15 cellular contexts compared by ENCODE assay signal in genomic region chr19:6718111-6718740, GRCh38. TPM values are rescaled to one million over a fixed set of nuclear protein-coding genes. Genes with fewer than 3 reads are reported as not detected.
DNase-seq lines count a peak whose midpoint lies in the region; ATAC-seq, FAIRE-seq and TF ChIP-seq lines count a peak whose summit lies in the region.
"Had no signal": no experiment of that assay in that cellular context is flagged by ENCODE, and none has a peak within 500 bp of the region (broad histone marks: within the 10 kb centered on the region; RNA-seq: fewer than 3 reads in every experiment).

No MANE protein-coding gene starts in this region.

- no peak overlapping the region for H2BK20ac ChIP-seq in H1 (ENCODE audit: low read length)

- H3K23me2 ChIP-seq in H1 (ENCODE audit: low read depth, low read length) = peaks cover 10% of the 10 kb centered on the region

- no peak for TF ChIP-seq CTCF in H1 (IDR thresholded peaks at IDR 0.05; ENCODE audit: control extremely low read depth in 1 of 3, insufficient read depth in 1 of 3, low read depth in 1 of 3, low read length in 3 of 3)
- TF ChIP-seq CTCF in neural progenitor cell (IDR thresholded peaks at IDR 0.05) = no peak

- H3K4ac ChIP-seq in H1 (replicated peaks; ENCODE audit: insufficient read length, low read depth, low read length) = no peak overlapping the region

- H3K79me1 ChIP-seq in H1 (ENCODE audit: low read depth, low read length) = no peaks in the 10 kb centered on the region

- no peak for TF ChIP-seq POLR2A in H1 (IDR thresholded peaks at IDR 0.05; ENCODE audit: control extremely low read depth in 1 of 2, low read depth in 2 of 2, low read length in 2 of 2)

- peaks cover 0 to 11% (median 6%) of the 10 kb centered on the region in 4 experiments; a peak in 4 of 7 replicates for H3K4me1 ChIP-seq in H1 (replicated peaks in 1 of 4; ENCODE audit: control insufficient read depth in 3 of 4, insufficient read depth in 4 of 4, low read length in 3 of 4)
- no peaks in the 10 kb centered on the region for H3K4me1 ChIP-seq in neural progenitor cell

- no peak for DNase-seq in activated naive CD4-positive, alpha-beta T cell treated with anti-CD3 and anti-CD28 coated beads, Interleukin-2, amount 10 ng/mL, durations not matched to agents 7 days and 5 days
- DNase-seq in activated naive CD4-positive, alpha-beta T cell treated with Interleukin-2 at 50 U/mL for 16 hours = no peak
- DNase-seq in H1 (ENCODE audit: low read depth in 1 of 2, low spot score in 2 of 2) (no peak), neural progenitor cell (ENCODE audit: low spot score) (no peak)
- DNase-seq in activated CD4-positive, alpha-beta T cell treated with anti-CD3 and anti-CD28 coated beads, Interleukin-2, amount 50 U/mL, for 1 hour = no peak
- DNase-seq: NCI-H1048, SHP77 treated with DMSO at 0.1 percent for 48 hours had no signal

- H4K91ac ChIP-seq in H1 (replicated peaks; ENCODE audit: insufficient read length, low read length) = no peak overlapping the region

- WGBS in H1 (ENCODE audit: extremely low coverage in 1 of 2, insufficient coverage in 1 of 2, insufficient read length in 1 of 2, insufficient replicate concordance in 2 of 2, low coverage in 1 of 2, low lambda C conversion rate in 2 of 2, missing lambda C conversion rate in 1 of 2), 2 experiments = 76% methylated on average over 14 of the region's 23 CpGs; no CpG with 5 or more reads in 1 of the 2 experiments

- peak overlapping the region; percentile 68; the same call in 1 of the 2 replicates for H2BK12ac ChIP-seq in H1 (ENCODE audit: low read depth, low read length)

- H2AK5ac ChIP-seq in H1 (ENCODE audit: low read depth, low read length) = peak overlapping the region; percentile 100; the same call in 1 of the 2 replicates

- H3K27ac Mint-ChIP-seq in activated naive CD4-positive, alpha-beta T cell treated with anti-CD3 and anti-CD28 coated beads, Interleukin-2, amount 10 ng/mL, durations not matched to agents 7 days and 5 days = no peak overlapping the region
- H3K27ac Mint-ChIP-seq in neural progenitor cell = no peak overlapping the region
- H3K27ac Mint-ChIP-seq: activated T-helper 17 cell treated with anti-CD3 and anti-CD28 coated beads, Interleukin-2, amount 50 U/mL, for 72 hours had no signal

- CTCF ChIA-PET in activated naive CD4-positive, alpha-beta T cell treated with anti-CD3 and anti-CD28 coated beads, Interleukin-2, amount 10 ng/mL, durations not matched to agents 7 days and 5 days (lab: Charles Lee) = no interaction called here
- CTCF ChIA-PET in H1 (lab: Charles Lee; ENCODE audit: partially characterized antibody) = interaction anchor here (1.0 kb wide), 2 partner anchors 20 to 50 kb away, joined by 3 read pairs; partner anchors contain the start of gene GPR108

- H3K4me2 ChIP-seq in H1 (ENCODE audit: insufficient read depth in 1 of 2, low read depth in 2 of 2, low read length in 2 of 2) (peak overlapping the region; percentile 22 to 83; a peak in 2 of 4 replicates), neural progenitor cell (no peak overlapping the region)
- H3K4me2 ChIP-seq: A549, KMS-11 had no signal

- peaks cover 0 to 6% of the 10 kb centered on the region in 2 experiments for H4K20me1 ChIP-seq in H1 (replicated peaks in 1 of 2; ENCODE audit: control insufficient read depth in 1 of 2, insufficient read depth in 2 of 2, low read length in 2 of 2)
- H4K20me1 ChIP-seq in neural progenitor cell (ENCODE audit: low read depth) = no peaks in the 10 kb centered on the region

- no peak for TF ChIP-seq RAD21 in H1 (IDR thresholded peaks at IDR 0.05 in 1 of 2, conservative IDR thresholded peaks at IDR 0.05 in 1 of 2; ENCODE audit: low read depth in 2 of 2, low read length in 2 of 2)

- H3K27ac ChIP-seq in H1 (ENCODE audit: low read depth, low read length) (no peak overlapping the region), neural progenitor cell (no peak overlapping the region)
- H3K27ac ChIP-seq: KMS-11 had no signal

- TF ChIP-seq EP300 in H1 (IDR thresholded peaks at IDR 0.05; ENCODE audit: borderline replicate concordance in 1 of 2, low read depth in 2 of 2, low read length in 2 of 2) = no peak

- peak overlapping the region; percentile 73 for H2BK5ac ChIP-seq in H1 (ENCODE audit: low read depth, low read length)

- no peak overlapping the region for H3K23ac ChIP-seq in H1 (ENCODE audit: insufficient read length)

- H3K9ac ChIP-seq in H1 (replicated peaks in 1 of 4; ENCODE audit: extremely low read depth in 1 of 4, low read depth in 3 of 4, low read length in 3 of 4) (no peak overlapping the region), neural progenitor cell (no peak overlapping the region)
- H3K9ac ChIP-seq: KMS-11 had no signal

- H3K4me3 ChIP-seq in H1 (ENCODE audit: extremely low read depth in 1 of 4, insufficient read depth in 2 of 4, low read depth in 3 of 4, low read length in 4 of 4) (peak overlapping the region in 2 of 4 experiments; percentile 11 to 32; a peak in 2 of 8 replicates), neural progenitor cell (no peak overlapping the region)
- H3K4me3 ChIP-seq: A549, HAP-1 had no signal

- H3K36me3 ChIP-seq in H1 (ENCODE audit: control insufficient read depth in 2 of 4, insufficient read depth in 4 of 4, low read length in 3 of 4) (no peaks in the 10 kb centered on the region; a peak in 1 of 8 replicates), neural progenitor cell (no peaks in the 10 kb centered on the region)
- H3K36me3 ChIP-seq: HAP-1 had no signal

- no peaks in the 10 kb centered on the region for H3K36me3 Mint-ChIP-seq in activated naive CD4-positive, alpha-beta T cell treated with anti-CD3 and anti-CD28 coated beads, Interleukin-2, amount 10 ng/mL, durations not matched to agents 7 days and 5 days
- H3K36me3 Mint-ChIP-seq in neural progenitor cell = no peaks in the 10 kb centered on the region

- POLR2A ChIA-PET in H1 (lab: Charles Lee; ENCODE audit: partially characterized antibody) = interaction anchor here (0.6 to 1.1 kb wide), 7 partner anchors 11 to 202 kb away, joined by 3 to 4 read pairs (median 3); no protein-coding TSS in a partner anchor

- no peak for ATAC-seq in GM21717 (IDR thresholded peaks at IDR 0.05; ENCODE audit: unreplicated experiment)

- H3K4me3 Mint-ChIP-seq in activated naive CD4-positive, alpha-beta T cell treated with anti-CD3 and anti-CD28 coated beads, Interleukin-2, amount 10 ng/mL, durations not matched to agents 7 days and 5 days = peak overlapping the region; percentile 6
- H3K4me3 Mint-ChIP-seq in neural progenitor cell = peak overlapping the region; percentile 52
- H3K4me3 Mint-ChIP-seq: activated T-helper 17 cell treated with anti-CD3 and anti-CD28 coated beads, Interleukin-2, amount 50 U/mL, for 72 hours had no signal

- H2AFZ ChIP-seq in H1 (ENCODE audit: low read length) (no peak overlapping the region; the same call in 1 of the 2 replicates), neural progenitor cell (replicated peaks) (no peak overlapping the region)

- H3K56ac ChIP-seq in H1 (replicated peaks; ENCODE audit: insufficient read length, low read depth, low read length) = no peak overlapping the region

- H4K5ac ChIP-seq in H1 (ENCODE audit: insufficient read length, low read depth, low read length) = no peak overlapping the region

- 0 out of 2 replicates have a peak overlapping the region, but pooled peaks have one; percentile 10 for H3K18ac ChIP-seq in H1 (ENCODE audit: extremely low read depth, low read length)

- peaks cover 20% of the 10 kb centered on the region for H3K4me1 Mint-ChIP-seq in activated naive CD4-positive, alpha-beta T cell treated with anti-CD3 and anti-CD28 coated beads, Interleukin-2, amount 10 ng/mL, durations not matched to agents 7 days and 5 days
- peaks cover 7% of the 10 kb centered on the region for H3K4me1 Mint-ChIP-seq in neural progenitor cell

- no peak for FAIRE-seq in H1 (lab: Jason Lieb, UNC)
- FAIRE-seq: A549 had no signal

- H3K27me3 ChIP-seq in H1 (replicated peaks in 1 of 4; ENCODE audit: control insufficient read depth in 3 of 4, extremely low read depth in 1 of 4, insufficient read depth in 3 of 4, low read length in 3 of 4) = no peaks in the 10 kb centered on the region; a peak in 1 of 7 replicates
- H3K27me3 ChIP-seq in neural progenitor cell = no peaks in the 10 kb centered on the region

- no peak overlapping the region; the same call in 1 of the 2 replicates for H4K8ac ChIP-seq in H1 (ENCODE audit: extremely low read depth, insufficient read depth, low read length)

- peaks cover 6% of the 10 kb centered on the region for H3K9me3 Mint-ChIP-seq in activated naive CD4-positive, alpha-beta T cell treated with anti-CD3 and anti-CD28 coated beads, Interleukin-2, amount 10 ng/mL, durations not matched to agents 7 days and 5 days
- H3K9me3 Mint-ChIP-seq in neural progenitor cell = peaks cover 5% of the 10 kb centered on the region

- peaks cover 4% of the 10 kb centered on the region for H3F3A ChIP-seq in neural progenitor cell (ENCODE audit: low read depth)

- peaks cover 48% of the 10 kb centered on the region for H3K27me3 Mint-ChIP-seq in activated naive CD4-positive, alpha-beta T cell treated with anti-CD3 and anti-CD28 coated beads, Interleukin-2, amount 10 ng/mL, durations not matched to agents 7 days and 5 days
- H3K27me3 Mint-ChIP-seq in neural progenitor cell (ENCODE audit: insufficient read depth, low read depth) = peaks cover 21% of the 10 kb centered on the region
- H3K27me3 Mint-ChIP-seq: stimulated activated naive CD8-positive, alpha-beta T cell treated with anti-CD3 and anti-CD28 coated beads, Interleukin-15, Interleukin-2, amounts not matched to agents 100 ng/mL and 50 ng/mL, for 24 hours had no signal

- H3K79me2 ChIP-seq in H1 (ENCODE audit: control insufficient read depth in 1 of 2, insufficient read depth in 2 of 2, low read length in 2 of 2) = no peaks in the 10 kb centered on the region; a peak in 1 of 4 replicates
- no peaks in the 10 kb centered on the region for H3K79me2 ChIP-seq in neural progenitor cell (ENCODE audit: low read depth)

- H2BK120ac ChIP-seq in H1 (replicated peaks; ENCODE audit: low read depth, low read length) = no peak overlapping the region

- no peaks in the 10 kb centered on the region for H3K9me3 ChIP-seq in H1 (ENCODE audit: insufficient read depth in 2 of 2, low read depth in 1 of 2, low read length in 1 of 2)
- H3K9me3 ChIP-seq in neural progenitor cell (ENCODE audit: low read depth) = no peaks in the 10 kb centered on the region
- H3K9me3 ChIP-seq: A549, HAP-1 had no signal

- peak overlapping the region; percentile 95; the same call in 1 of the 2 replicates for H2BK15ac ChIP-seq in H1 (ENCODE audit: low read length)

- no peak overlapping the region for H3K14ac ChIP-seq in H1 (ENCODE audit: insufficient read length)

RNA-seq across cellular contexts. Expression of gene C3, which starts 2.2 kb away (rescaled TPM):
- 4.2 and 6.4 TPM in 2 replicates for total RNA-seq in H1 (2021; fragmentation: NEBNext Ultra II Directional; extraction: Animal tissue kit (Norgen Biotek cat#: 25700))
- 12.8 and 16.6 TPM in 2 replicates for polyA plus RNA-seq in H1 (2011; rRNA removed)
- polyA plus RNA-seq in H1 (2011; cell fraction: cytosol; rRNA removed) = 16.0 TPM
- 34.2 TPM for polyA plus RNA-seq in H1 (2011; cell fraction: nucleus; rRNA removed)
- 11.3 to 16.8 TPM (median 13.0 TPM) in 4 replicates for polyA plus RNA-seq in H1 (2012, experiment 1 of 2)
- 13.6 TPM for polyA plus RNA-seq in H1 (2012, experiment 2 of 2)
- polyA plus RNA-seq in H1 (2013, experiment 1 of 2) = 22.5 TPM
- 24.4 TPM for polyA plus RNA-seq in H1 (2013, experiment 2 of 2)
- 16.2 and 28.8 TPM in 2 replicates for polyA minus RNA-seq in H1 (2011; rRNA and poly(A)+ RNA removed)
- 31.9 TPM for polyA minus RNA-seq in H1 (2011; cell fraction: cytosol; rRNA and poly(A)+ RNA removed)
- 33.2 TPM for polyA minus RNA-seq in H1 (2011; cell fraction: nucleus; rRNA and poly(A)+ RNA removed)
- total RNA-seq in neural progenitor cell (ENCODE audit: low replicate concordance) = 0.25 and 1.5 TPM in 2 replicates
- polyA plus RNA-seq: neural cell had no signal

RNA-seq across cellular contexts. Expression of gene GPR108, which starts 19.2 kb away (rescaled TPM):
- 34.9 and 35.3 TPM in 2 replicates for total RNA-seq in H1 (2021; fragmentation: NEBNext Ultra II Directional; extraction: Animal tissue kit (Norgen Biotek cat#: 25700))
- polyA plus RNA-seq in H1 (2011; rRNA removed) = 46.0 and 63.9 TPM in 2 replicates
- polyA plus RNA-seq in H1 (2011; cell fraction: cytosol; rRNA removed) = 52.1 TPM
- polyA plus RNA-seq in H1 (2011; cell fraction: nucleus; rRNA removed) = 160 TPM
- polyA plus RNA-seq in H1 (2012, experiment 1 of 2) = 35.3 to 46.7 TPM (median 38.7 TPM) in 4 replicates
- polyA plus RNA-seq in H1 (2012, experiment 2 of 2) = 36.3 TPM
- 47.8 TPM for polyA plus RNA-seq in H1 (2013, experiment 1 of 2)
- 49.9 TPM for polyA plus RNA-seq in H1 (2013, experiment 2 of 2)
- 30.4 and 47.5 TPM in 2 replicates for polyA minus RNA-seq in H1 (2011; rRNA and poly(A)+ RNA removed)
- polyA minus RNA-seq in H1 (2011; cell fraction: cytosol; rRNA and poly(A)+ RNA removed) = 15.0 TPM
- 23.3 TPM for polyA minus RNA-seq in H1 (2011; cell fraction: nucleus; rRNA and poly(A)+ RNA removed)
- 38.3 and 55.3 TPM in 2 replicates for total RNA-seq in neural progenitor cell (ENCODE audit: low replicate concordance)

RNA-seq across cellular contexts. Expression of gene TRIP10, which starts 21.3 kb away (rescaled TPM):
- 69.3 and 69.5 TPM in 2 replicates for total RNA-seq in H1 (2021; fragmentation: NEBNext Ultra II Directional; extraction: Animal tissue kit (Norgen Biotek cat#: 25700))
- polyA plus RNA-seq in H1 (2011; rRNA removed) = 27.8 and 38.0 TPM in 2 replicates
- 46.0 TPM for polyA plus RNA-seq in H1 (2011; cell fraction: cytosol; rRNA removed)
- 69.9 TPM for polyA plus RNA-seq in H1 (2011; cell fraction: nucleus; rRNA removed)
- polyA plus RNA-seq in H1 (2012, experiment 1 of 2) = 66.1 to 83.1 TPM (median 77.4 TPM) in 4 replicates
- polyA plus RNA-seq in H1 (2012, experiment 2 of 2) = 58.7 TPM
- polyA plus RNA-seq in H1 (2013, experiment 1 of 2) = 63.3 TPM
- polyA plus RNA-seq in H1 (2013, experiment 2 of 2) = 64.1 TPM
- polyA minus RNA-seq in H1 (2011; rRNA and poly(A)+ RNA removed) = 23.1 and 26.9 TPM in 2 replicates
- polyA minus RNA-seq in H1 (2011; cell fraction: cytosol; rRNA and poly(A)+ RNA removed) = 28.1 TPM
- polyA minus RNA-seq in H1 (2011; cell fraction: nucleus; rRNA and poly(A)+ RNA removed) = 24.9 TPM
- 53.0 and 57.2 TPM in 2 replicates for total RNA-seq in neural progenitor cell (ENCODE audit: low replicate concordance)

RNA-seq across cellular contexts. Expression of gene TNFSF14, which starts 48.3 kb away (rescaled TPM):
- total RNA-seq in H1 (2021; fragmentation: NEBNext Ultra II Directional; extraction: Animal tissue kit (Norgen Biotek cat#: 25700)) = not detected in 2 replicates
- polyA plus RNA-seq in H1 (2011; rRNA removed) = 0.03 TPM in 1 of 2 replicates, not detected in the other
- 0.03 TPM for polyA plus RNA-seq in H1 (2011; cell fraction: cytosol; rRNA removed)
- not detected for polyA plus RNA-seq in H1 (2011; cell fraction: nucleus; rRNA removed)
- 0.06 TPM in 1 of 4 replicates, not detected in the others for polyA plus RNA-seq in H1 (2012, experiment 1 of 2)
- not detected for polyA plus RNA-seq in H1 (2012, experiment 2 of 2)
- polyA plus RNA-seq in H1 (2013, experiment 1 of 2) = 0.02 TPM
- not detected for polyA plus RNA-seq in H1 (2013, experiment 2 of 2)
- not detected in 2 replicates for polyA minus RNA-seq in H1 (2011; rRNA and poly(A)+ RNA removed)
- not detected for polyA minus RNA-seq in H1 (2011; cell fraction: cytosol; rRNA and poly(A)+ RNA removed)
- polyA minus RNA-seq in H1 (2011; cell fraction: nucleus; rRNA and poly(A)+ RNA removed) = not detected
- not detected in 2 replicates for total RNA-seq in neural progenitor cell (ENCODE audit: low replicate concordance)
- total RNA-seq: kidney epithelial cell had no signal
- polyA plus RNA-seq: neural cell had no signal

RNA-seq across cellular contexts. Expression of gene SH2D3A, which starts 49.0 kb away (rescaled TPM):
- 20.0 and 22.1 TPM in 2 replicates for total RNA-seq in H1 (2021; fragmentation: NEBNext Ultra II Directional; extraction: Animal tissue kit (Norgen Biotek cat#: 25700))
- polyA plus RNA-seq in H1 (2011; rRNA removed) = 14.5 and 22.8 TPM in 2 replicates
- 18.8 TPM for polyA plus RNA-seq in H1 (2011; cell fraction: cytosol; rRNA removed)
- 34.1 TPM for polyA plus RNA-seq in H1 (2011; cell fraction: nucleus; rRNA removed)
- polyA plus RNA-seq in H1 (2012, experiment 1 of 2) = 12.6 to 18.8 TPM (median 17.6 TPM) in 4 replicates
- 15.0 TPM for polyA plus RNA-seq in H1 (2012, experiment 2 of 2)
- 32.0 TPM for polyA plus RNA-seq in H1 (2013, experiment 1 of 2)
- 29.0 TPM for polyA plus RNA-seq in H1 (2013, experiment 2 of 2)
- 6.1 and 7.2 TPM in 2 replicates for polyA minus RNA-seq in H1 (2011; rRNA and poly(A)+ RNA removed)
- polyA minus RNA-seq in H1 (2011; cell fraction: cytosol; rRNA and poly(A)+ RNA removed) = 9.0 TPM
- polyA minus RNA-seq in H1 (2011; cell fraction: nucleus; rRNA and poly(A)+ RNA removed) = 11.2 TPM
- 0.65 and 1.5 TPM in 2 replicates for total RNA-seq in neural progenitor cell (ENCODE audit: low replicate concordance)
